In genomic region chr2:178761759-178762371, GRCh38 we compare ENCODE assay signal across 8 cellular contexts. TPM values are rescaled to one million over a fixed set of nuclear protein-coding genes. Genes with fewer than 3 reads are reported as not detected.
DNase-seq lines count a peak whose midpoint lies in the region; ATAC-seq and TF ChIP-seq lines count a peak whose summit lies in the region.

No MANE protein-coding gene starts in this region.

- no peak overlapping the region for H3K4me3 ChIP-seq in left ventricle myocardium inferior
- H3K4me3 ChIP-seq in GM23338, result no peak overlapping the region
- H3K4me3 ChIP-seq in fibroblast of mammary gland (ENCODE audit: control insufficient read depth, low read depth, low read length), result no peak overlapping the region

- H3K79me2 ChIP-seq in GM23338 (replicated peaks; ENCODE audit: insufficient read depth), result no peaks in the 10 kb centered on the region

- no peak overlapping the region for H2AFZ ChIP-seq in GM23338

- H3K27ac Mint-ChIP-seq in GM23338, result no peak overlapping the region

- H3K9me3 ChIP-seq in left ventricle myocardium inferior (replicated peaks), result no peaks in the 10 kb centered on the region

- no peaks in the 10 kb centered on the region for H3K36me3 Mint-ChIP-seq in GM23338 (ENCODE audit: low read depth)

- intact Hi-C loops in left ventricle myocardium inferior (cut with micrococcal nuclease) (no loop called here), cardiac septum (cut with DNase I) (no loop called here)

- no peaks in the 10 kb centered on the region for H4K20me1 ChIP-seq in GM23338 (replicated peaks; ENCODE audit: insufficient read depth)

- H3K27ac ChIP-seq in left ventricle myocardium inferior (replicated peaks) (no peak overlapping the region), GM23338 (ENCODE audit: low read depth) (no peak overlapping the region)

- ATAC-seq in GM23338, result peak; percentile 72

- H3K9me3 Mint-ChIP-seq in GM23338, result no peaks in the 10 kb centered on the region

- DNase-seq in left ventricle myocardium inferior (no peak), cardiac septum (ENCODE audit: low spot score) (no peak), GM23338 (ENCODE audit: low spot score) (peak; percentile 83), MV-4-11 (lab: John Stamatoyannopoulos, UW) (peak; percentile 6), SW480 (ENCODE audit: low spot score) (peak; percentile 52), fibroblast of mammary gland (ENCODE audit: low read depth) (peak; percentile 63), putamen (ENCODE audit: low spot score) (peak; percentile 8), GDM1 (lab: John Stamatoyannopoulos, UW) (no peak)

- no peak overlapping the region for H3K4me2 ChIP-seq in GM23338

- no peaks in the 10 kb centered on the region for H3F3A ChIP-seq in GM23338 (replicated peaks; ENCODE audit: low read depth)

- H3K4me1 Mint-ChIP-seq in GM23338, result no peaks in the 10 kb centered on the region

- peaks cover 2% of the 10 kb centered on the region for H3K27me3 Mint-ChIP-seq in GM23338 (ENCODE audit: insufficient read depth, low read depth, poor library complexity)

- H3K4me3 Mint-ChIP-seq in GM23338, result no peak overlapping the region

- H3K27me3 ChIP-seq in left ventricle myocardium inferior (ENCODE audit: low read depth) (no peaks in the 10 kb centered on the region), GM23338 (ENCODE audit: insufficient read depth) (no peaks in the 10 kb centered on the region)

- TF ChIP-seq CTCF in left ventricle myocardium inferior (IDR thresholded peaks at IDR 0.05; ENCODE audit: borderline replicate concordance), result peak; percentile 61
- peak; percentile 87 to 92 for TF ChIP-seq CTCF in GM23338 (conservative IDR thresholded peaks at IDR 0.05; ENCODE audit: low read depth in 2 of 2)
- peak; percentile 95 for TF ChIP-seq CTCF in fibroblast of mammary gland (conservative IDR thresholded peaks at IDR 0.05; ENCODE audit: control insufficient read depth, insufficient read depth, low read depth, low read length)

- H3K4me1 ChIP-seq in left ventricle myocardium inferior (peaks cover 30% of the 10 kb centered on the region), GM23338 (ENCODE audit: insufficient read depth) (no peaks in the 10 kb centered on the region)

- no peaks in the 10 kb centered on the region for H3K9me2 ChIP-seq in GM23338 (ENCODE audit: insufficient read depth)

- peaks cover 88% of the 10 kb centered on the region for H3K36me3 ChIP-seq in left ventricle myocardium inferior
- H3K36me3 ChIP-seq in GM23338 (ENCODE audit: insufficient read depth), result no peaks in the 10 kb centered on the region

TF ChIP-seq in GM23338, 12 proteins besides CTCF, POLR2A, EP300 and RAD21 (continues in another document):
- no peak for TF ChIP-seq NANOG (IDR thresholded peaks at IDR 0.05; ENCODE audit: borderline replicate concordance)
- TF ChIP-seq POLR2AphosphoS5 (IDR thresholded peaks at IDR 0.05; ENCODE audit: low read depth), result no peak
- no peak for TF ChIP-seq STAT1 (IDR thresholded peaks at IDR 0.05; ENCODE audit: unreplicated experiment)
- no peak for TF ChIP-seq EZH2phosphoT487 (IDR thresholded peaks at IDR 0.05; ENCODE audit: unreplicated experiment)
- TF ChIP-seq ZNF114 (CRISPR knock-in tag; IDR thresholded peaks at IDR 0.05), result no peak
- TF ChIP-seq, protein P1, sequence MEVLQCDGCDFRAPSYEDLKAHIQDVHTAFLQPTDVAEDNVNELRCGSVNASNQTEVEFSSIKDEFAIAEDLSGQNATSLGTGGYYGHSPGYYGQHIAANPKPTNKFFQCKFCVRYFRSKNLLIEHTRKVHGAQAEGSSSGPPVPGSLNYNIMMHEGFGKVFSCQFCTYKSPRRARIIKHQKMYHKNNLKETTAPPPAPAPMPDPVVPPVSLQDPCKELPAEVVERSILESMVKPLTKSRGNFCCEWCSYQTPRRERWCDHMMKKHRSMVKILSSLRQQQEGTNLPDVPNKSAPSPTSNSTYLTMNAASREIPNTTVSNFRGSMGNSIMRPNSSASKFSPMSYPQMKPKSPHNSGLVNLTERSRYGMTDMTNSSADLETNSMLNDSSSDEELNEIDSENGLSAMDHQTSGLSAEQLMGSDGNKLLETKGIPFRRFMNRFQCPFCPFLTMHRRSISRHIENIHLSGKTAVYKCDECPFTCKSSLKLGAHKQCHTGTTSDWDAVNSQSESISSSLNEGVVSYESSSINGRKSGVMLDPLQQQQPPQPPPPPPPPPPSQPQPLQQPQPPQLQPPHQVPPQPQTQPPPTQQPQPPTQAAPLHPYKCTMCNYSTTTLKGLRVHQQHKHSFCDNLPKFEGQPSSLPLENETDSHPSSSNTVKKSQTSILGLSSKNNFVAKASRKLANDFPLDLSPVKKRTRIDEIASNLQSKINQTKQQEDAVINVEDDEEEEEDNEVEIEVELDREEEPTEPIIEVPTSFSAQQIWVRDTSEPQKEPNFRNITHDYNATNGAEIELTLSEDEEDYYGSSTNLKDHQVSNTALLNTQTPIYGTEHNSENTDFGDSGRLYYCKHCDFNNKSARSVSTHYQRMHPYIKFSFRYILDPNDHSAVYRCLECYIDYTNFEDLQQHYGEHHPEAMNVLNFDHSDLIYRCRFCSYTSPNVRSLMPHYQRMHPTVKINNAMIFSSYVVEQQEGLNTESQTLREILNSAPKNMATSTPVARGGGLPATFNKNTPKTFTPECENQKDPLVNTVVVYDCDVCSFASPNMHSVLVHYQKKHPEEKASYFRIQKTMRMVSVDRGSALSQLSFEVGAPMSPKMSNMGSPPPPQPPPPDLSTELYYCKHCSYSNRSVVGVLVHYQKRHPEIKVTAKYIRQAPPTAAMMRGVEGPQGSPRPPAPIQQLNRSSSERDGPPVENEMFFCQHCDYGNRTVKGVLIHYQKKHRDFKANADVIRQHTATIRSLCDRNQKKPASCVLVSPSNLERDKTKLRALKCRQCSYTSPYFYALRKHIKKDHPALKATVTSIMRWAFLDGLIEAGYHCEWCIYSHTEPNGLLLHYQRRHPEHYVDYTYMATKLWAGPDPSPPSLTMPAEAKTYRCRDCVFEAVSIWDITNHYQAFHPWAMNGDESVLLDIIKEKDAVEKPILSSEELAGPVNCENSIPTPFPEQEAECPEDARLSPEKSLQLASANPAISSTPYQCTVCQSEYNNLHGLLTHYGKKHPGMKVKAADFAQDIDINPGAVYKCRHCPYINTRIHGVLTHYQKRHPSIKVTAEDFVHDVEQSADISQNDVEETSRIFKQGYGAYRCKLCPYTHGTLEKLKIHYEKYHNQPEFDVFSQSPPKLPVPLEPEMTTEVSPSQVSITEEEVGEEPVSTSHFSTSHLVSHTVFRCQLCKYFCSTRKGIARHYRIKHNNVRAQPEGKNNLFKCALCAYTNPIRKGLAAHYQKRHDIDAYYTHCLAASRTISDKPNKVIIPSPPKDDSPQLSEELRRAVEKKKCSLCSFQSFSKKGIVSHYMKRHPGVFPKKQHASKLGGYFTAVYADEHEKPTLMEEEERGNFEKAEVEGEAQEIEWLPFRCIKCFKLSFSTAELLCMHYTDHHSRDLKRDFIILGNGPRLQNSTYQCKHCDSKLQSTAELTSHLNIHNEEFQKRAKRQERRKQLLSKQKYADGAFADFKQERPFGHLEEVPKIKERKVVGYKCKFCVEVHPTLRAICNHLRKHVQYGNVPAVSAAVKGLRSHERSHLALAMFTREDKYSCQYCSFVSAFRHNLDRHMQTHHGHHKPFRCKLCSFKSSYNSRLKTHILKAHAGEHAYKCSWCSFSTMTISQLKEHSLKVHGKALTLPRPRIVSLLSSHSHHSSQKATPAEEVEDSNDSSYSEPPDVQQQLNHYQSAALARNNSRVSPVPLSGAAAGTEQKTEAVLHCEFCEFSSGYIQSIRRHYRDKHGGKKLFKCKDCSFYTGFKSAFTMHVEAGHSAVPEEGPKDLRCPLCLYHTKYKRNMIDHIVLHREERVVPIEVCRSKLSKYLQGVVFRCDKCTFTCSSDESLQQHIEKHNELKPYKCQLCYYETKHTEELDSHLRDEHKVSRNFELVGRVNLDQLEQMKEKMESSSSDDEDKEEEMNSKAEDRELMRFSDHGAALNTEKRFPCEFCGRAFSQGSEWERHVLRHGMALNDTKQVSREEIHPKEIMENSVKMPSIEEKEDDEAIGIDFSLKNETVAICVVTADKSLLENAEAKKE (CRISPR knock-in tag; IDR thresholded peaks at IDR 0.05), result no peak
- no peak for TF ChIP-seq EZH2 (IDR thresholded peaks at IDR 0.05; ENCODE audit: low read depth, unreplicated experiment)
- no peak for TF ChIP-seq ETS1 (IDR thresholded peaks at IDR 0.05)
- no peak for TF ChIP-seq REST (IDR thresholded peaks at IDR 0.05; ENCODE audit: unreplicated experiment)

RNA-seq across cellular contexts. Expression of gene TTN, which starts 45.4 kb away (rescaled TPM):
- total RNA-seq in left ventricle myocardium inferior (2,803 TPM), cardiac septum (4,176 TPM)
- total RNA-seq in GM23338 (2014; rRNA removed; shearing (Covaris generic)), result 8.3 and 12.5 TPM in 2 replicates
- 13.2 and 15.7 TPM in 2 replicates for polyA plus RNA-seq in GM23338 (2016; fragmentation: Nextera tagmentation; extraction: Ambion mirVana)

Comparison
In these comparisons a context has a peak if more than half of its experiments do, and no peak if none do; other contexts are left out.
1. DNase-seq: peak in GM23338 (single experiment), MV-4-11 (single experiment), SW480 (single experiment), fibroblast of mammary gland (single experiment) and putamen (single experiment); none in left ventricle myocardium inferior (single experiment), cardiac septum (single experiment) and GDM1 (single experiment).
2. RNA of gene TTN, which starts 45.4 kb away (total RNA-seq): 4,176 TPM in cardiac septum (single experiment) and 2,803 TPM in left ventricle myocardium inferior (single experiment); 8.3 to 12.5 TPM in GM23338; every median in the first group is over 100 times any median in the second.
3. Peak in every context shown above with its lines, with median percentiles within 50 percentile points of each other: CTCF ChIP-seq.